9 cellular contexts compared by ENCODE assay signal in the genomic region with DNA sequence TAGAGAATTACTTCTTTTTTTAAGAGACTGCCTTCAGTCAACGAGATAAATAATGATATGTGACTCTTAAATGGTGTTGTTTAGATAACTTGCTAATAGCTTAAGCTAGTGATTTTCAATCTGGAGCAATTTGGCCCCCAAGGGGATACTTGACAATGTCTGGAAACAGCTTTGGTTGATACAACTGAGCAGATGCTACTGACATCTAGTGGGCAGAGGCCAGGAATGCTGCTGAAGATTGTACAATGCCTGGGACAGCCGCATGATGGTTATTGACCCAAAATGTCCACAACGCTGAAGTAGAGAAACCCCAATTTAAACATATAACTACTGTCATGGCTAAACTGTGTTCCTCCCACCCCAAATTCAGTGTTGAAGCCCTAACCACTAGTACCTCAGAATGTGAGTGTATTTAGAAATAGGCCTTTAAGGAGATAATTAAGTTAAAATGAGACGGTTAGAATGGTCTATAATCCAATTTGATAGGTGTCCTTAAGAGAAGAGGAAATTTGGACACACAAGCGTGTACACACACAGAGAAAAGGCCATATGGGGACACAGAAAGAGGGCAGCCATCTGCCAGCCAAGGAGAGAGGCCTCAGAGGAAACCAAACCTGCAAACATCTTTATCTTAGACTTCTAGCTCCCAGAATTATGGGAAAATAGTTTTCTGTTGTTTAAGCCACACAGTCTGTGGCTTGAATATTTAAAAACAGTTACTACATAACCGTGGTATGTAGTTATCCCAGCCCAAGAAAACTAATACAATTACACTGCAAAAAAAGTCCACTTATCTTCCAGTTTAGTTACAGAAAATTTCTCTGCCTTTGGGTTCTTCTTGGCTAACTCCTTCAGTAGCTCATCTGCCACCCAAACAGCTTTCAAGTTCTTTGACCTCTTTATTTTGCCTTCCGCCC. TPM values are rescaled to one million over a fixed set of nuclear protein-coding genes. Genes with fewer than 3 reads are reported as not detected.
DNase-seq lines count a peak whose midpoint lies in the region; ATAC-seq and TF ChIP-seq lines count a peak whose summit lies in the region.
"Had no signal": no experiment of that assay in that cellular context is flagged by ENCODE, and none has a peak within 500 bp of the region (broad histone marks: within the 10 kb centered on the region; RNA-seq: fewer than 3 reads in every experiment).

No MANE protein-coding gene starts in this region.

- 35% methylated on average over 7 of the region's 7 CpGs for WGBS in suprapubic skin

- no peaks in the 10 kb centered on the region for H3K36me3 Mint-ChIP-seq in activated CD8-positive, alpha-beta T cell treated with anti-CD3 and anti-CD28 coated beads for 36 hours (ENCODE audit: low read depth)
- no peaks in the 10 kb centered on the region for H3K36me3 Mint-ChIP-seq in endothelial cell (ENCODE audit: low read depth, unreplicated experiment)

- no peaks in the 10 kb centered on the region for H3K4me1 Mint-ChIP-seq in activated CD8-positive, alpha-beta T cell treated with anti-CD3 and anti-CD28 coated beads for 36 hours (ENCODE audit: low read depth)
- no peaks in the 10 kb centered on the region for H3K4me1 Mint-ChIP-seq in endothelial cell (ENCODE audit: unreplicated experiment)

- CTCF ChIA-PET in activated CD8-positive, alpha-beta T cell treated with anti-CD3 and anti-CD28 coated beads for 36 hours (lab: Charles Lee): interaction anchor here (0.5 to 11.0 kb wide), 32 partner anchors 8 to 960 kb away, joined by 3 to 187 read pairs (median 4); a partner anchor contains a TSS

- H3K9me3 ChIP-seq in suprapubic skin: no peaks in the 10 kb centered on the region

- H3K27ac Mint-ChIP-seq in activated CD8-positive, alpha-beta T cell treated with anti-CD3 and anti-CD28 coated beads for 36 hours: no peak overlapping the region
- H3K27ac Mint-ChIP-seq in endothelial cell (ENCODE audit: unreplicated experiment): no peak overlapping the region
- H3K27ac Mint-ChIP-seq: dendritic cell treated with granulocyte-macrophage colony-stimulating factor and Interleukin-4, amounts not matched to agents 40 ng/mL and 50 ng/mL, for 4 days had no signal

- H3K27me3 Mint-ChIP-seq in activated CD8-positive, alpha-beta T cell treated with anti-CD3 and anti-CD28 coated beads for 36 hours: peaks cover 6% of the 10 kb centered on the region
- H3K27me3 Mint-ChIP-seq in endothelial cell (ENCODE audit: unreplicated experiment): no peaks in the 10 kb centered on the region

- H3K27ac ChIP-seq in suprapubic skin: no peak overlapping the region

- H3K4me1 ChIP-seq in suprapubic skin: no peaks in the 10 kb centered on the region

- no peaks in the 10 kb centered on the region for H3K36me3 ChIP-seq in suprapubic skin

- H3K27me3 ChIP-seq in suprapubic skin: no peaks in the 10 kb centered on the region

- DNase-seq in DMS153 treated with DMSO at 0.1 percent for 48 hours (lab: John Stamatoyannopoulos, UW; ENCODE audit: unreplicated experiment) (peak; percentile 90), NCI-H748 (lab: John Stamatoyannopoulos, UW; ENCODE audit: unreplicated experiment) (peak; percentile 89), endothelial cell (ENCODE audit: low spot score) (peak; percentile 59), myocyte (ENCODE audit: low read depth) (peak; percentile 85), suprapubic skin (ENCODE audit: low spot score in 2 of 2) (peak in 1 of 2 donors; percentile 68)
- peak; percentile 79 for DNase-seq in activated CD8-positive, alpha-beta T cell treated with anti-CD3 and anti-CD28 coated beads for 36 hours

- ATAC-seq in GM19468 (IDR thresholded peaks at IDR 0.05; ENCODE audit: extremely low read depth, unreplicated experiment): peak; percentile 99
- peak; percentile 98 for ATAC-seq in HG03521 (IDR thresholded peaks at IDR 0.05; ENCODE audit: unreplicated experiment)
- ATAC-seq in activated CD8-positive, alpha-beta T cell treated with anti-CD3 and anti-CD28 coated beads for 36 hours: peak; percentile 99

- POLR2A ChIA-PET in activated CD8-positive, alpha-beta T cell treated with anti-CD3 and anti-CD28 coated beads for 36 hours (lab: Charles Lee): no interaction called here

- peak; percentile 74 for TF ChIP-seq CTCF in activated CD8-positive, alpha-beta T cell treated with anti-CD3 and anti-CD28 coated beads for 36 hours (IDR thresholded peaks at IDR 0.05)
- TF ChIP-seq CTCF in endothelial cell (IDR thresholded peaks at IDR 0.05; ENCODE audit: unreplicated experiment) (peak; percentile 36), suprapubic skin (IDR thresholded peaks at IDR 0.05) (peak; percentile 51 to 72)

- H3K4me3 ChIP-seq in suprapubic skin: no peak overlapping the region

- no peaks in the 10 kb centered on the region for H3K9me3 Mint-ChIP-seq in activated CD8-positive, alpha-beta T cell treated with anti-CD3 and anti-CD28 coated beads for 36 hours
- H3K9me3 Mint-ChIP-seq in endothelial cell (ENCODE audit: unreplicated experiment): no peaks in the 10 kb centered on the region
- H3K9me3 Mint-ChIP-seq: dendritic cell treated with granulocyte-macrophage colony-stimulating factor and Interleukin-4, amounts not matched to agents 40 ng/mL and 50 ng/mL, for 4 days had no signal

- no peak overlapping the region for H3K4me3 Mint-ChIP-seq in activated CD8-positive, alpha-beta T cell treated with anti-CD3 and anti-CD28 coated beads for 36 hours
- no peak overlapping the region for H3K4me3 Mint-ChIP-seq in endothelial cell (ENCODE audit: unreplicated experiment)
- H3K4me3 Mint-ChIP-seq: dendritic cell treated with granulocyte-macrophage colony-stimulating factor and Interleukin-4, amounts not matched to agents 40 ng/mL and 50 ng/mL, for 4 days had no signal

- intact Hi-C loops in activated CD8-positive, alpha-beta T cell treated with anti-CD3 and anti-CD28 coated beads for 36 hours (cut with micrococcal nuclease): loop anchor here (1.0 to 10.0 kb wide), 2 partner anchors 148 to 941 kb away; a partner anchor contains a TSS

- TF ChIP-seq POLR2A in suprapubic skin (IDR thresholded peaks at IDR 0.05): no peak

- TF ChIP-seq EP300 in suprapubic skin (IDR thresholded peaks at IDR 0.05): no peak

RNA-seq across cellular contexts. Expression of a gene that starts 22.2 kb away (rescaled TPM):
- total RNA-seq in activated CD8-positive, alpha-beta T cell treated with anti-CD3 and anti-CD28 coated beads for 36 hours: 1 to 10 TPM; 1.5 to 1.6 TPM
- total RNA-seq in endothelial cell (ENCODE audit: unreplicated experiment) (4.4 TPM), myocyte (4.3 and 4.8 TPM in 2 replicates), suprapubic skin (1 to 10 TPM in 3 of 4 donors, under 1 TPM in 1; 0.95 to 3.5 (median 1.6) TPM)
- 6.3 TPM for polyA plus RNA-seq in myocyte (2012)

RNA-seq across cellular contexts. Expression of a gene that starts 22.3 kb away (rescaled TPM):
- 10 to 100 TPM; 13.2 to 17.5 TPM for total RNA-seq in activated CD8-positive, alpha-beta T cell treated with anti-CD3 and anti-CD28 coated beads for 36 hours
- 59.6 TPM for total RNA-seq in endothelial cell (ENCODE audit: unreplicated experiment)
- 22.7 and 22.8 TPM in 2 replicates for total RNA-seq in myocyte
- 37.6 TPM for polyA plus RNA-seq in myocyte (2012)
- total RNA-seq in suprapubic skin: 10 to 100 TPM in 3 of 4 donors, 1 to 10 TPM in 1; 9.6 to 18.6 (median 13.8) TPM
